ENCODE assay signal across 8 cellular contexts in the genomic region with DNA sequence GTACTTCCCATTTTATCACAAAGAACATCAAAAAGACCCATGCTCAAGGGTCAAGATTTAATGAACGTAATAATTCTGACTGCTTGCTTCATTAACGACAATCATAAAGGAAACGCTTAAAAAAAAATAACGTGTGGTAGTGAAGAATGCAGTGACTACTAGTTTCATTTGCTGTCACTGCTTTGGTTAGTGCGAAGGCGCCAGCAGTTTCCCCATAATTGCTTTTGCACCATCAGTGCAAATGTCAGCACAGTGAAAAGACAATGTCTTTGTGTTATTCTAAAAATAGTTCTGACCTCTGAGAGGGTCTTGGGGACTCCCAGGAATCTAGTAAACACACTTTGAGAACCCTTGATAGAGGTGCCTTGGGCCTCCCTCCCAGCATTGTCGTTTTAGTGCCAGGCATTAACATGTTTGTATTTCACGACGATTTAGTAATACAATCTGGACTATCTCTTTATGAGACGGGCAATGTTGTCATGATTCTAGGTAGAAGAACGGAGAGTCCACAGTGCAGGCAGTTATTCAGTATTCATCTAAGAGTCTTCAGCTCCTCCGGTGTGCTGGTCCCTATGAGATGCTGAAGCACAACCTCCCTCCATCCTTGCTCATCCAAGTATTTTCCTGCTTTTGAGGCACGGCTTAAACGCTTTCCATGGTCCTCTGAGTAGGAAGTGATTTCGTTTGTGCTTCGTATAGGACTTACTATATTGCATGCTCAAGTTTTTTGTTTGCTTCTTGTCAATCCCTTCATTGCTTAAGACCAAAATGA.
A peak's percentile ranks its signal among the peaks of the same experiment; 100 is the strongest.
DNase-seq lines count a peak whose midpoint lies in the region; ATAC-seq and TF ChIP-seq lines count a peak whose summit lies in the region.

No MANE protein-coding gene starts in this region.

- no peaks in the 10 kb centered on the region for H3K27me3 Mint-ChIP-seq in activated CD4-positive, alpha-beta memory T cell treated with anti-CD3 and anti-CD28 coated beads, Interleukin-2, amount 10 ng/mL, durations not matched to agents 7 days and 5 days

- no peaks in the 10 kb centered on the region for H3K79me2 ChIP-seq in Karpas-422 (ENCODE audit: low read length)

- peaks cover 41% of the 10 kb centered on the region for H3K4me1 Mint-ChIP-seq in activated CD4-positive, alpha-beta memory T cell treated with anti-CD3 and anti-CD28 coated beads, Interleukin-2, amount 10 ng/mL, durations not matched to agents 7 days and 5 days

- H2AFZ ChIP-seq in Karpas-422 (ENCODE audit: low read length), result 0 out of 2 replicates have a peak overlapping the region, but pooled peaks have one; percentile 84

- WGBS in ovary, 3 donors, result 16 to 18% (median 16%) methylated on average over 16 of the region's 16 CpGs

- H3K9ac ChIP-seq in Karpas-422 (ENCODE audit: low read length), result peak overlapping the region; percentile 72

- TF ChIP-seq POLR2A in ovary (IDR thresholded peaks at IDR 0.05), result no peak

- DNase-seq in AG08396 (ENCODE audit: low spot score), result peak; percentile 26
- DNase-seq in Karpas-422, result peak; percentile 48
- peak; percentile 52 for DNase-seq in activated CD4-positive, alpha-beta memory T cell treated with anti-CD3 and anti-CD28 coated beads, Interleukin-2, amount 10 ng/mL, durations not matched to agents 7 days and 5 days
- DNase-seq in fibroblast of mammary gland (ENCODE audit: low read depth), result no peak
- DNase-seq in ovary, result peak in 1 of 5 donors; percentile 11
- no peak for DNase-seq in mucosa of gallbladder (ENCODE audit: low spot score)
- no peak for DNase-seq in NCI-H1048 (lab: John Stamatoyannopoulos, UW)

- H3K4me2 ChIP-seq in Karpas-422 (ENCODE audit: low read depth, low read length, poor library complexity, severe bottlenecking), result peak overlapping the region; percentile 75

- H3K27ac ChIP-seq in Karpas-422 (ENCODE audit: low read length), result peak overlapping the region; percentile 8; the same call in 1 of the 2 replicates
- H3K27ac ChIP-seq in ovary, result peak overlapping the region; percentile 91 to 93

- H4K20me1 ChIP-seq in Karpas-422 (ENCODE audit: insufficient read depth, low read depth, low read length), result peaks cover 24% of the 10 kb centered on the region; the same call in 1 of the 2 replicates

- no peaks in the 10 kb centered on the region for H3K36me3 ChIP-seq in Karpas-422 (ENCODE audit: insufficient read depth, low read length)
- H3K36me3 ChIP-seq in ovary, result no peaks in the 10 kb centered on the region

- no peak for TF ChIP-seq EP300 in ovary (IDR thresholded peaks at IDR 0.05)

- peak overlapping the region; percentile 95 for H3K4me3 Mint-ChIP-seq in activated CD4-positive, alpha-beta memory T cell treated with anti-CD3 and anti-CD28 coated beads, Interleukin-2, amount 10 ng/mL, durations not matched to agents 7 days and 5 days

- no peaks in the 10 kb centered on the region for H3K9me2 ChIP-seq in Karpas-422 (replicated peaks; ENCODE audit: insufficient read depth, low read length)

- no peak for TF ChIP-seq CTCF in fibroblast of mammary gland (conservative IDR thresholded peaks at IDR 0.05; ENCODE audit: control insufficient read depth, insufficient read depth, low read depth, low read length)
- TF ChIP-seq CTCF in ovary (IDR thresholded peaks at IDR 0.05), result no peak

- H3K27me3 ChIP-seq in Karpas-422 (ENCODE audit: low read length) (no peaks in the 10 kb centered on the region), ovary (no peaks in the 10 kb centered on the region)

- H3K4me3 ChIP-seq in Karpas-422 (ENCODE audit: low read length) (peak overlapping the region; percentile 75), fibroblast of mammary gland (ENCODE audit: control insufficient read depth, low read depth, low read length) (peak overlapping the region; percentile 61), ovary (peak overlapping the region; percentile 79)

- H3K9me3 ChIP-seq in Karpas-422 (ENCODE audit: low read length) (no peaks in the 10 kb centered on the region), ovary (no peaks in the 10 kb centered on the region)

- peak; percentile 17 for ATAC-seq in GM18868 (IDR thresholded peaks at IDR 0.05; ENCODE audit: unreplicated experiment)

- H3K27ac Mint-ChIP-seq in activated CD4-positive, alpha-beta memory T cell treated with anti-CD3 and anti-CD28 coated beads, Interleukin-2, amount 10 ng/mL, durations not matched to agents 7 days and 5 days, result peak overlapping the region; percentile 98

- intact Hi-C loops in ovary (cut with DNase I), result loop anchor here (2.0 to 10.0 kb wide), 7 partner anchors 49 to 89 kb away; partner anchors contain the start of gene AFF1 (in 4 of the 4)

- CTCF ChIA-PET in activated CD4-positive, alpha-beta memory T cell treated with anti-CD3 and anti-CD28 coated beads, Interleukin-2, amount 10 ng/mL, durations not matched to agents 7 days and 5 days (lab: Charles Lee), result interaction anchor here (0.7 to 6.4 kb wide), 12 partner anchors 13 to 87 kb away, joined by 3 to 107 read pairs (median 3); partner anchors contain the start of gene AFF1

- H3K4me1 ChIP-seq in Karpas-422 (ENCODE audit: low read length) (peaks cover 37% of the 10 kb centered on the region), ovary (ENCODE audit: insufficient read depth) (peaks cover 15% of the 10 kb centered on the region)

- H3K36me3 Mint-ChIP-seq in activated CD4-positive, alpha-beta memory T cell treated with anti-CD3 and anti-CD28 coated beads, Interleukin-2, amount 10 ng/mL, durations not matched to agents 7 days and 5 days (ENCODE audit: low read depth), result peaks cover 9% of the 10 kb centered on the region

- no peaks in the 10 kb centered on the region for H3K9me3 Mint-ChIP-seq in activated CD4-positive, alpha-beta memory T cell treated with anti-CD3 and anti-CD28 coated beads, Interleukin-2, amount 10 ng/mL, durations not matched to agents 7 days and 5 days

- POLR2A ChIA-PET in activated CD4-positive, alpha-beta memory T cell treated with anti-CD3 and anti-CD28 coated beads, Interleukin-2, amount 10 ng/mL, durations not matched to agents 7 days and 5 days (lab: Charles Lee), result interaction anchor here (0.7 to 8.9 kb wide), 25 partner anchors 8 to 461 kb away, joined by 3 to 396 read pairs (median 5); partner anchors contain the start of genes AFF1 and KLHL8

Comparison
In these comparisons a context has a peak if more than half of its experiments do, and no peak if none do; other contexts are left out.
1. DNase-seq: peak in AG08396 (single experiment), Karpas-422 (single experiment) and activated CD4-positive, alpha-beta memory T cell treated with anti-CD3 and anti-CD28 coated beads, Interleukin-2, amount 10 ng/mL, durations not matched to agents 7 days and 5 days (single experiment); none in fibroblast of mammary gland (single experiment), mucosa of gallbladder (single experiment) and NCI-H1048 (single experiment).
2. Peak in every context shown above with its lines, with median percentiles within 50 percentile points of each other: H3K4me3 ChIP-seq.